Comparison of ENCODE assay signal across 12 cellular contexts in the genomic region with DNA sequence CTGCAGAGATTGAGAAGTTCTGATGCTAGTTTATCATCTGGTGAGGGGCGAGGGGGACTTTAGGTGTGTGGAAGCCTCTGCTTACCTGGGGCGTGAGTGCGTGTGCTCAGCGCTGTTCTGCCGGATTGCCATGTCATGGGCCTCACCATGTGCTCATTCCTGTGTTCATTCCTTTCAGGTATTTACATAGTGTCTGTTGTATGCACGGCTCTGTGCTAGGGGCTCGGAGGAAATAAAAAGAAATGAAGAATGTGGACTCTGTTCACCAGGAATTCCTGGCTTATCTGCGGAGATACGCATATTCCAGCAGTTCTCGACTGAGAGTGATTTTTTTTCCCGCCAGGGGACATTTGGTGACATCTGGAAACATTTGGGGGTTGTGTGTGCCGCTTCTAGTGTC.
DNase-seq lines count a peak whose midpoint lies in the region; ATAC-seq and TF ChIP-seq lines count a peak whose summit lies in the region.
"Had no signal": no experiment of that assay in that cellular context is flagged by ENCODE, and none has a peak within 500 bp of the region (broad histone marks: within the 10 kb centered on the region; RNA-seq: fewer than 3 reads in every experiment).

No MANE protein-coding gene starts in this region.

- H3K4me1 ChIP-seq in Caco-2, result peaks cover 59% of the 10 kb centered on the region
- H3K4me1 ChIP-seq in PC-9 (replicated peaks; ENCODE audit: insufficient read depth), result peaks cover 33% of the 10 kb centered on the region
- no peaks in the 10 kb centered on the region for H3K4me1 ChIP-seq in trophoblast cell (ENCODE audit: control insufficient read depth in 1 of 2, insufficient read depth in 2 of 2, low read length in 2 of 2)

- POLR2A ChIA-PET in Caco-2 (lab: Charles Lee), result no interaction called here
- POLR2A ChIA-PET in PC-9 (lab: Charles Lee; ENCODE audit: unreplicated experiment), result no interaction called here

- H3K36me3 ChIP-seq in Caco-2 (ENCODE audit: control insufficient read depth, insufficient read depth, low read length), result no peaks in the 10 kb centered on the region
- H3K36me3 ChIP-seq in PC-9 (ENCODE audit: low read depth), result no peaks in the 10 kb centered on the region
- no peaks in the 10 kb centered on the region for H3K36me3 ChIP-seq in trophoblast cell (ENCODE audit: control insufficient read depth in 1 of 2, insufficient read depth in 2 of 2, low read length in 2 of 2)
- H3K36me3 ChIP-seq: SJSA1 had no signal

- no peak overlapping the region for H3K9ac ChIP-seq in trophoblast cell (ENCODE audit: low read length)

- peaks cover 12% of the 10 kb centered on the region; the same call in 1 of the 2 replicates for H3F3A ChIP-seq in PC-9 (ENCODE audit: insufficient read depth, low read depth)

- H4K91ac ChIP-seq in trophoblast cell (ENCODE audit: low read depth, low read length), result no peak overlapping the region

- H3K4me3 Mint-ChIP-seq in Caco-2 (ENCODE audit: unreplicated experiment), result peak overlapping the region; percentile 72
- H3K4me3 Mint-ChIP-seq: activated CD4-positive, alpha-beta T cell treated with anti-CD3 and anti-CD28 coated beads, Interleukin-2, amount 10 ng/mL, durations not matched to agents 7 days and 5 days; activated naive CD8-positive, alpha-beta T cell treated with anti-CD3 and anti-CD28 coated beads for 36 hours had no signal

- BruUV-seq in Caco-2 (replicated peaks; lab: Mats Ljungman, UMichigan) (no TSS peak), PC-9 (replicated peaks; lab: Mats Ljungman, UMichigan) (no TSS peak)

- peak overlapping the region; percentile 99 for H3K27ac Mint-ChIP-seq in Caco-2 (ENCODE audit: unreplicated experiment)
- H3K27ac Mint-ChIP-seq: activated CD4-positive, alpha-beta T cell treated with anti-CD3 and anti-CD28 coated beads, Interleukin-2, amount 10 ng/mL, durations not matched to agents 7 days and 5 days; activated naive CD8-positive, alpha-beta T cell treated with anti-CD3 and anti-CD28 coated beads for 36 hours had no signal

- CTCF ChIA-PET in Caco-2 (lab: Charles Lee) (interaction anchor here (0.6 to 1.0 kb wide), 2 partner anchors 73 to 155 kb away, joined by 3 read pairs; no protein-coding TSS in a partner anchor), PC-9 (lab: Charles Lee) (no interaction called here)

- H3K18ac ChIP-seq in trophoblast cell (ENCODE audit: low read length), result no peak overlapping the region

- H3K9me3 Mint-ChIP-seq in Caco-2 (ENCODE audit: unreplicated experiment), result peaks cover 18% of the 10 kb centered on the region
- H3K9me3 Mint-ChIP-seq: activated naive CD8-positive, alpha-beta T cell treated with anti-CD3 and anti-CD28 coated beads for 36 hours had no signal

- H3K79me2 ChIP-seq in PC-9 (ENCODE audit: low read depth) (no peaks in the 10 kb centered on the region), trophoblast cell (ENCODE audit: control insufficient read depth, insufficient read depth, low read length, poor library complexity) (no peaks in the 10 kb centered on the region)

- H3K9me2 ChIP-seq in PC-9 (ENCODE audit: insufficient read depth), result no peaks in the 10 kb centered on the region

- H4K8ac ChIP-seq in trophoblast cell (ENCODE audit: low read depth, low read length), result no peak overlapping the region

- peaks cover 21% of the 10 kb centered on the region for H3K36me3 Mint-ChIP-seq in Caco-2 (ENCODE audit: insufficient read depth, unreplicated experiment)

- H4K12ac ChIP-seq in trophoblast cell (ENCODE audit: low read depth, low read length), result no peak overlapping the region

- no peak overlapping the region for H2BK5ac ChIP-seq in trophoblast cell (ENCODE audit: low read depth, low read length, poor library complexity)

- H3K27ac ChIP-seq in PC-9 (no peak overlapping the region), trophoblast cell (ENCODE audit: low read depth, low read length) (no peak overlapping the region)
- H3K27ac ChIP-seq: SJSA1 had no signal

- peak overlapping the region; percentile 9; the same call in 1 of the 2 replicates for H3K4me3 ChIP-seq in Caco-2 (ENCODE audit: low read depth, low read length)
- H3K4me3 ChIP-seq in PC-9, result no peak overlapping the region
- H3K4me3 ChIP-seq in trophoblast cell (ENCODE audit: low read depth, low read length), result no peak overlapping the region
- H3K4me3 ChIP-seq: SJSA1 had no signal

- peak; percentile 22 for ATAC-seq in left ventricle myocardium superior
- no peak for ATAC-seq in GM18867 (IDR thresholded peaks at IDR 0.05; ENCODE audit: unreplicated experiment)

- H3K27me3 ChIP-seq in Caco-2 (replicated peaks; ENCODE audit: control insufficient read depth, insufficient read depth, low read length) (no peaks in the 10 kb centered on the region), PC-9 (ENCODE audit: insufficient read depth, low read depth) (no peaks in the 10 kb centered on the region), trophoblast cell (ENCODE audit: insufficient read depth, low read length) (no peaks in the 10 kb centered on the region)
- H3K27me3 ChIP-seq: SJSA1 had no signal

- no peak overlapping the region for H2AK5ac ChIP-seq in trophoblast cell (ENCODE audit: low read length)

- no peaks in the 10 kb centered on the region for H3K79me1 ChIP-seq in trophoblast cell (ENCODE audit: low read length)

- no peaks in the 10 kb centered on the region for H3K27me3 Mint-ChIP-seq in Caco-2 (ENCODE audit: insufficient read depth, unreplicated experiment)
- H3K27me3 Mint-ChIP-seq: activated CD4-positive, alpha-beta T cell treated with anti-CD3 and anti-CD28 coated beads, Interleukin-2, amount 10 ng/mL, durations not matched to agents 7 days and 5 days; activated naive CD8-positive, alpha-beta T cell treated with anti-CD3 and anti-CD28 coated beads for 36 hours had no signal

- H2BK120ac ChIP-seq in trophoblast cell (ENCODE audit: insufficient read depth, low read length, poor library complexity), result no peak overlapping the region

- peak in 1 of 2 experiments; percentile 6 for TF ChIP-seq CTCF in Caco-2 (IDR thresholded peaks at IDR 0.05; ENCODE audit: insufficient read depth in 1 of 2, low read depth in 1 of 2, low read length in 1 of 2, severe bottlenecking in 1 of 2, unreplicated experiment in 1 of 2)
- TF ChIP-seq CTCF in PC-9 (conservative IDR thresholded peaks at IDR 0.05), result no peak

- H3K23ac ChIP-seq in trophoblast cell (ENCODE audit: low read length), result no peak overlapping the region

- H3K4ac ChIP-seq in trophoblast cell (ENCODE audit: low read depth, low read length), result no peak overlapping the region

- H3K4me2 ChIP-seq in PC-9, result peak overlapping the region; percentile 45; the same call in 1 of the 2 replicates
- H3K4me2 ChIP-seq in trophoblast cell (ENCODE audit: low read length), result no peak overlapping the region

- peaks cover 42% of the 10 kb centered on the region for H3K4me1 Mint-ChIP-seq in Caco-2 (ENCODE audit: low read depth, unreplicated experiment)

- DNase-seq in Caco-2 (peak; percentile 87 to 93), PC-9 (no peak), left ventricle myocardium superior (no peak), trophoblast cell (peak; percentile 44 to 78), kidney tubule cell (ENCODE audit: low spot score) (no peak), pons (ENCODE audit: low spot score) (no peak)
- DNase-seq: activated CD4-positive, alpha-beta T cell treated with anti-CD3 and anti-CD28 coated beads, Interleukin-2, amount 10 ng/mL, durations not matched to agents 7 days and 5 days; activated naive CD8-positive, alpha-beta T cell treated with anti-CD3 and anti-CD28 coated beads for 36 hours; NCI-H446 treated with DMSO at 0.1 percent for 48 hours; T1000 had no signal

- H3K9me3 ChIP-seq in Caco-2 (no peaks in the 10 kb centered on the region), PC-9 (ENCODE audit: insufficient read depth, low read depth) (no peaks in the 10 kb centered on the region), trophoblast cell (ENCODE audit: insufficient read depth, low read depth, low read length) (no peaks in the 10 kb centered on the region)
- H3K9me3 ChIP-seq: SJSA1 had no signal

- WGBS in trophoblast cell (ENCODE audit: extremely low coverage, insufficient coverage, insufficient read length), result no CpG with 5 or more reads among the region's 12 CpGs

- H2AFZ ChIP-seq in PC-9, result no peak overlapping the region
- no peak overlapping the region for H2AFZ ChIP-seq in trophoblast cell (ENCODE audit: insufficient read depth, low read length, poor library complexity)

- no peak overlapping the region for H3K14ac ChIP-seq in trophoblast cell (ENCODE audit: low read length)

- intact Hi-C loops in Caco-2 (cut with micrococcal nuclease; ENCODE audit: unreplicated experiment), result loop anchor here (5.0 kb wide), 2 partner anchors 136 to 144 kb away; no protein-coding TSS in a partner anchor
- intact Hi-C loops in PC-9 (cut with micrococcal nuclease; ENCODE audit: unreplicated experiment), result no loop called here
- intact Hi-C loops in left ventricle myocardium superior (cut with micrococcal nuclease), result no loop called here

- no peak overlapping the region for H2BK12ac ChIP-seq in trophoblast cell (ENCODE audit: low read length)

- H4K20me1 ChIP-seq in PC-9 (ENCODE audit: insufficient read depth), result no peaks in the 10 kb centered on the region

Comparison
In these comparisons a context has a peak if more than half of its experiments do, and no peak if none do; other contexts are left out.
1. DNase-seq: peak in Caco-2 (2 of 2) and trophoblast cell (2 of 2); none in PC-9 (0 of 2), left ventricle myocardium superior (single experiment), kidney tubule cell (single experiment) and pons (single experiment).